Comparison of ENCODE assay signal across 1 cellular context in the genomic region with DNA sequence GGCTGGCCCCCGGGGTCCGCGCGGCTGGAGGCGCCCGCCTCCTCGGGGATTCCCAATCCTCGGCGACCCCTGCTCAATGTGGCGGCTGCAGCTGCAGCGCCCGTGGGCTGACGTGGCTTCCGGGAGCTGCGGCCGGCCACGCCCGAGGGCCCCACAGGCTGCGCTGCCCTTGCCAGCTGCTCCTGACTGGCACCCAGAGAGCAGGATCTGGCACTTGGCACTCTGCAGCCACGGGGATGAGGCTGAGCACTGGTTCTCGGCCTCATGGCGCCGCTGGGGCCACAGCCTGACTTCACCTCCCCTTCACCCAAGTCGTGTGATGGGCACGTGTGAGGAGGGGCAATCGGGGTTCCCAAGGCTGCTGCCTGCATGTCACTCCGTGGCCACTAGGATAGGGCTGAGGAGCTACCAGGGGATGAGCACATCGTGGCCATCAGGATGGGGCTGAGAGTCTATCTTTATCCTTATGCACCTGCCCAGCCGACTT.
TF ChIP-seq lines count a peak whose summit lies in the region.

No MANE protein-coding gene starts in this region.

TF ChIP-seq in WTC11, 78 proteins besides CTCF, POLR2A, EP300 and RAD21 (continued from another document):
- no peak for TF ChIP-seq E2F4 (CRISPR knock-in tag; IDR thresholded peaks at IDR 0.05; ENCODE audit: borderline replicate concordance, low read depth)
- no peak for TF ChIP-seq JUN (CRISPR knock-in tag; IDR thresholded peaks at IDR 0.05)
- TF ChIP-seq NR1H2 (CRISPR knock-in tag; IDR thresholded peaks at IDR 0.05), result no peak
- no peak for TF ChIP-seq TEAD1 (CRISPR knock-in tag; IDR thresholded peaks at IDR 0.05)
- TF ChIP-seq CDX4 (CRISPR knock-in tag; IDR thresholded peaks at IDR 0.05; ENCODE audit: borderline replicate concordance), result no peak
- no peak for TF ChIP-seq SMAD4 (CRISPR knock-in tag; IDR thresholded peaks at IDR 0.05)
- TF ChIP-seq, protein P1, sequence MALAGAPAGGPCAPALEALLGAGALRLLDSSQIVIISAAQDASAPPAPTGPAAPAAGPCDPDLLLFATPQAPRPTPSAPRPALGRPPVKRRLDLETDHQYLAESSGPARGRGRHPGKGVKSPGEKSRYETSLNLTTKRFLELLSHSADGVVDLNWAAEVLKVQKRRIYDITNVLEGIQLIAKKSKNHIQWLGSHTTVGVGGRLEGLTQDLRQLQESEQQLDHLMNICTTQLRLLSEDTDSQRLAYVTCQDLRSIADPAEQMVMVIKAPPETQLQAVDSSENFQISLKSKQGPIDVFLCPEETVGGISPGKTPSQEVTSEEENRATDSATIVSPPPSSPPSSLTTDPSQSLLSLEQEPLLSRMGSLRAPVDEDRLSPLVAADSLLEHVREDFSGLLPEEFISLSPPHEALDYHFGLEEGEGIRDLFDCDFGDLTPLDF (CRISPR knock-in tag; IDR thresholded peaks at IDR 0.05), result no peak
- TF ChIP-seq, protein P2, sequence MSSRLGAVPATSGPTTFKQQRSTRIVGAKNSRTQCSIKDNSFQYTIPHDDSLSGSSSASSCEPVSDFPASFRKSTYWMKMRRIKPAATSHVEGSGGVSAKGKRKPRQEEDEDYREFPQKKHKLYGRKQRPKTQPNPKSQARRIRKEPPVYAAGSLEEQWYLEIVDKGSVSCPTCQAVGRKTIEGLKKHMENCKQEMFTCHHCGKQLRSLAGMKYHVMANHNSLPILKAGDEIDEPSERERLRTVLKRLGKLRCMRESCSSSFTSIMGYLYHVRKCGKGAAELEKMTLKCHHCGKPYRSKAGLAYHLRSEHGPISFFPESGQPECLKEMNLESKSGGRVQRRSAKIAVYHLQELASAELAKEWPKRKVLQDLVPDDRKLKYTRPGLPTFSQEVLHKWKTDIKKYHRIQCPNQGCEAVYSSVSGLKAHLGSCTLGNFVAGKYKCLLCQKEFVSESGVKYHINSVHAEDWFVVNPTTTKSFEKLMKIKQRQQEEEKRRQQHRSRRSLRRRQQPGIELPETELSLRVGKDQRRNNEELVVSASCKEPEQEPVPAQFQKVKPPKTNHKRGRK (CRISPR knock-in tag; IDR thresholded peaks at IDR 0.05; ENCODE audit: borderline replicate concordance), result no peak
- TF ChIP-seq OVOL2 (CRISPR knock-in tag; IDR thresholded peaks at IDR 0.05; ENCODE audit: borderline replicate concordance), result no peak
- no peak for TF ChIP-seq MYBL2 (CRISPR knock-in tag; IDR thresholded peaks at IDR 0.05)
- no peak for TF ChIP-seq CREB1 (CRISPR knock-in tag; IDR thresholded peaks at IDR 0.05)
- no peak for TF ChIP-seq NFATC4 (CRISPR knock-in tag; IDR thresholded peaks at IDR 0.05)
- no peak for TF ChIP-seq ZNF423 (CRISPR knock-in tag; IDR thresholded peaks at IDR 0.05)
